11 cellular contexts compared by ENCODE assay signal in the genomic region with DNA sequence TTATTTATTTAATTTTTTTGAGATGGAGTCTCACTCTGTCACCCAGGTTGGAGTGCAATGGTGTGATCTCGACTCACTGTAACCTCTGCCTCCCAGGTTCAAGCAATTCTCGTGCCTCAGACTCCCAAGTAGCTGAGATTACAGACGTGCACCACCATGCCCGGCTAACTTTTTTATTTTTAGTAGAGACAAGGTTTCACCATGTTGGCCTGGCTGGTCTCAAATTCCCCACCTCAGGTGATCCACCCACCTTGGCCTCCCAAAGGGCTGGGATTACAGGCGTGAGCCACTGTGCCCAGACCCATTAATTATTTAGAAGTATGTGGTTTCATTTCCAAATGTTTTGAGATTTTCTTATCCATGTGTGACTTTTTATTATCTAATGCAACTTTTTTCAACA. TPM values are rescaled to one million over a fixed set of nuclear protein-coding genes. Genes with fewer than 3 reads are reported as not detected.
"Had no signal": no experiment of that assay in that cellular context is flagged by ENCODE, and none has a peak within 500 bp of the region (broad histone marks: within the 10 kb centered on the region; RNA-seq: fewer than 3 reads in every experiment).

No MANE protein-coding gene starts in this region.

RNA-seq across cellular contexts. Expression of gene MYL4, which starts 42.3 kb away (rescaled TPM):
- total RNA-seq: activated B cell treated with CpG ODN at 0.5 μM for 24 hours; activated CD4-positive, alpha-beta memory T cell treated with anti-CD3 and anti-CD28 coated beads for 36 hours; activated CD4-positive, alpha-beta memory T cell treated with anti-CD3 and anti-CD28 coated beads, Interleukin-2, amount 10 ng/mL, durations not matched to agents 7 days and 5 days; activated CD4-positive, alpha-beta T cell treated with anti-CD3 and anti-CD28 coated beads for 36 hours; activated CD4-positive, alpha-beta T cell treated with anti-CD3 and anti-CD28 coated beads, Interleukin-2, amount 10 ng/mL, durations not matched to agents 24 days and 14 days; activated CD4-positive, alpha-beta T cell treated with anti-CD3 and anti-CD28 coated beads, Interleukin-2, amount 10 ng/mL, durations not matched to agents 7 days and 5 days; activated CD8-positive, alpha-beta memory T cell treated with anti-CD3 and anti-CD28 coated beads for 36 hours; activated CD8-positive, alpha-beta T cell treated with anti-CD3 and anti-CD28 coated beads for 36 hours; activated CD8-positive, alpha-beta T cell treated with anti-CD3 and anti-CD28 coated beads, Interleukin-2, amount 10 ng/mL, durations not matched to agents 7 days and 5 days; T-cell; T-helper 2 cell treated with Interferon-gamma antibody and Interleukin-4, amounts not matched to agents 100 ng/mL and 5 ng/mL, for 36 hours had no signal
